Comparison of ENCODE assay signal across 16 cellular contexts in genomic region chr3:86923071-86923476, GRCh38.
DNase-seq lines count a peak whose midpoint lies in the region; ATAC-seq lines count a peak whose summit lies in the region.
"Had no signal": no experiment of that assay in that cellular context is flagged by ENCODE, and none has a peak within 500 bp of the region (broad histone marks: within the 10 kb centered on the region; RNA-seq: fewer than 3 reads in every experiment).

No MANE protein-coding gene starts in this region.

- H3K4me2 ChIP-seq in GM23248 (ENCODE audit: unreplicated experiment) (peak overlapping the region; percentile 65), skeletal muscle satellite cell (ENCODE audit: low read length) (peak overlapping the region; percentile 59)

- WGBS in GM23248 (ENCODE audit: low coverage in 1 of 2, low lambda C conversion rate in 2 of 2, missing lambda C conversion rate in 2 of 2), 2 experiments: 4% methylated on average over 3 of the region's 3 CpGs

- H3K4me3 ChIP-seq in GM23248 (peak overlapping the region; percentile 52), skeletal muscle satellite cell (ENCODE audit: low read length) (no peak overlapping the region)

- no peaks in the 10 kb centered on the region for H3K9me2 ChIP-seq in GM23248 (ENCODE audit: insufficient read depth)

- in situ Hi-C loops in GM23248 (cut with MboI): no loop called here

- H3K27me3 ChIP-seq in GM23248 (replicated peaks; ENCODE audit: insufficient read depth) (no peaks in the 10 kb centered on the region), skeletal muscle satellite cell (ENCODE audit: control insufficient read depth, insufficient read depth, low read length) (no peaks in the 10 kb centered on the region)

- H3K9ac ChIP-seq in GM23248: peak overlapping the region; percentile 51
- peak overlapping the region; percentile 13 for H3K9ac ChIP-seq in skeletal muscle satellite cell (ENCODE audit: low read depth, low read length)

- H3F3A ChIP-seq in GM23248 (ENCODE audit: insufficient read depth): peaks cover 47% of the 10 kb centered on the region

- H3K79me2 ChIP-seq in GM23248 (ENCODE audit: insufficient read depth): no peaks in the 10 kb centered on the region

- H4K20me1 ChIP-seq in GM23248 (ENCODE audit: insufficient read depth): no peaks in the 10 kb centered on the region

- intact Hi-C loops in posterior vena cava (cut with DNase I): no loop called here

- H3K9me3 ChIP-seq in GM23248 (ENCODE audit: low read depth) (no peaks in the 10 kb centered on the region), skeletal muscle satellite cell (replicated peaks; ENCODE audit: low read length) (no peaks in the 10 kb centered on the region)

- ATAC-seq in GM19397 (IDR thresholded peaks at IDR 0.05; ENCODE audit: unreplicated experiment): no peak

- peak; percentile 90 for DNase-seq in GM23248
- peak; percentile 82 for DNase-seq in RPMI7951 (ENCODE audit: low read depth)
- DNase-seq in fibroblast of the conjunctiva (ENCODE audit: low read depth): peak; percentile 77
- DNase-seq in activated effector memory CD4-positive, alpha-beta T cell treated with anti-CD3 and anti-CD28 coated beads, Interleukin-2, amount 50 U/mL, for 16 hours: no peak
- DNase-seq in posterior vena cava (ENCODE audit: low spot score): no peak
- DNase-seq in activated CD4-positive, alpha-beta T cell treated with anti-CD3 and anti-CD28 coated beads, Interleukin-2, amount 50 U/mL, for 1 hour: no peak
- DNase-seq: activated CD4-positive, alpha-beta T cell treated with anti-CD3 and anti-CD28 coated beads, Interleukin-2, amount 10 ng/mL, durations not matched to agents 24 days and 14 days; activated naive CD4-positive, alpha-beta T cell treated with Interleukin-2 at 50 U/mL for 16 hours; DMS53; effector CD4-positive, alpha-beta T cell; kidney; NCI-H510A treated with DMSO at 0.1 percent for 48 hours; nucleus accumbens; stimulated activated CD4-positive, alpha-beta T cell treated with anti-CD3 and anti-CD28 coated beads, Interleukin-4, amount 100 ng/mL, for 24 hours had no signal

- peak overlapping the region; percentile 81 for H3K27ac ChIP-seq in GM23248

- peaks cover 61% of the 10 kb centered on the region for H3K4me1 ChIP-seq in GM23248 (ENCODE audit: insufficient read depth)
- peaks cover 24% of the 10 kb centered on the region for H3K4me1 ChIP-seq in skeletal muscle satellite cell (ENCODE audit: control insufficient read depth, insufficient read depth, low read length)

- H2AFZ ChIP-seq in GM23248: no peak overlapping the region

- no peaks in the 10 kb centered on the region for H3K36me3 ChIP-seq in GM23248 (ENCODE audit: low read depth)
- no peaks in the 10 kb centered on the region for H3K36me3 ChIP-seq in skeletal muscle satellite cell (ENCODE audit: insufficient read depth, low read length)

Comparison
In these comparisons a context has a peak if more than half of its experiments do, and no peak if none do; other contexts are left out.
1. DNase-seq: peak in GM23248 (single experiment), RPMI7951 (single experiment) and fibroblast of the conjunctiva (single experiment); none in activated effector memory CD4-positive, alpha-beta T cell treated with anti-CD3 and anti-CD28 coated beads, Interleukin-2, amount 50 U/mL, for 16 hours (single experiment), posterior vena cava (single experiment) and activated CD4-positive, alpha-beta T cell treated with anti-CD3 and anti-CD28 coated beads, Interleukin-2, amount 50 U/mL, for 1 hour (single experiment).